1 cellular context compared by ENCODE assay signal in the genomic region with DNA sequence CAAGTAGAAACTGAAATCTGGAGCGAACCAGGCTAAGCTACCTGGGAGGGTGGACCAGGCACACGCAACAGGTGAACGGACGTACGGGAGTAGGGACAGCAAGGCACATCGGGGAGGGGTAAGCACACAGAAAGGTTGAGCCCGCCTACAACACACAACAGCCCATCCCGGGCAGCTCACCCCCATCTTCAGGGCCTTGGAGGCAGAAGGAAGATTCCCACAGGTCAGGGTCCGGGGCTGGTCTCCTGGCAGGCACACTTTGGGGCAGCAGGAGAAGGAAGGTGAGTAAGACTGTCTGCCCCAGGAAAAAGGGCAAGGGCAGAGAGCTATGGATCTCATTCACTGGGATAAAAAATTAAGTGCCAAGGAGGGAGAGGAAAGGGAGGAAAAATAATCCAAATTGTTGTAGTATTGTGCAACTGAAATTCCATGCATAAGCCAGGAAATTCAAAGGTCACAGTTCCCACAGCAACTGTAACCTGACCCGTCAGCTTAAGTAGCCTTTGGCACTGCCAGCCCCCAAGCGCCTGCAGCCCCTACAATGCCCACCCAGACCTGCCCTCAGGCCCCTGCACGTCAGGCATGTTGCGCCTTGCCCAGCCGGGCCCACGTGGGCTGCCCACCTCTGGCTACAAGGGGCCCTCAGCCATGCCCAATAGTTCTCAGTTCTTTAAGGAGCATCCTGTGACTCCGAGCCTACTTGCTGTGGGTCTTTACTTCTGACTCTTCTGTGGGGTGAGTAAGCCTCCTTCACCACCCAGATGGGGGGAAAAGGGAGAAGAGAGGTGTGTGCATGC.
TF ChIP-seq lines count a peak whose summit lies in the region.

No MANE protein-coding gene starts in this region.

TF ChIP-seq in HepG2, 621 proteins besides CTCF, POLR2A, EP300 and RAD21 (continued from another document and continues in another):
- TF ChIP-seq, protein P1, sequence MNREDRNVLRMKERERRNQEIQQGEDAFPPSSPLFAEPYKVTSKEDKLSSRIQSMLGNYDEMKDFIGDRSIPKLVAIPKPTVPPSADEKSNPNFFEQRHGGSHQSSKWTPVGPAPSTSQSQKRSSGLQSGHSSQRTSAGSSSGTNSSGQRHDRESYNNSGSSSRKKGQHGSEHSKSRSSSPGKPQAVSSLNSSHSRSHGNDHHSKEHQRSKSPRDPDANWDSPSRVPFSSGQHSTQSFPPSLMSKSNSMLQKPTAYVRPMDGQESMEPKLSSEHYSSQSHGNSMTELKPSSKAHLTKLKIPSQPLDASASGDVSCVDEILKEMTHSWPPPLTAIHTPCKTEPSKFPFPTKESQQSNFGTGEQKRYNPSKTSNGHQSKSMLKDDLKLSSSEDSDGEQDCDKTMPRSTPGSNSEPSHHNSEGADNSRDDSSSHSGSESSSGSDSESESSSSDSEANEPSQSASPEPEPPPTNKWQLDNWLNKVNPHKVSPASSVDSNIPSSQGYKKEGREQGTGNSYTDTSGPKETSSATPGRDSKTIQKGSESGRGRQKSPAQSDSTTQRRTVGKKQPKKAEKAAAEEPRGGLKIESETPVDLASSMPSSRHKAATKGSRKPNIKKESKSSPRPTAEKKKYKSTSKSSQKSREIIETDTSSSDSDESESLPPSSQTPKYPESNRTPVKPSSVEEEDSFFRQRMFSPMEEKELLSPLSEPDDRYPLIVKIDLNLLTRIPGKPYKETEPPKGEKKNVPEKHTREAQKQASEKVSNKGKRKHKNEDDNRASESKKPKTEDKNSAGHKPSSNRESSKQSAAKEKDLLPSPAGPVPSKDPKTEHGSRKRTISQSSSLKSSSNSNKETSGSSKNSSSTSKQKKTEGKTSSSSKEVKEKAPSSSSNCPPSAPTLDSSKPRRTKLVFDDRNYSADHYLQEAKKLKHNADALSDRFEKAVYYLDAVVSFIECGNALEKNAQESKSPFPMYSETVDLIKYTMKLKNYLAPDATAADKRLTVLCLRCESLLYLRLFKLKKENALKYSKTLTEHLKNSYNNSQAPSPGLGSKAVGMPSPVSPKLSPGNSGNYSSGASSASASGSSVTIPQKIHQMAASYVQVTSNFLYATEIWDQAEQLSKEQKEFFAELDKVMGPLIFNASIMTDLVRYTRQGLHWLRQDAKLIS (CRISPR knock-in tag; IDR thresholded peaks at IDR 0.05), result 0 out of 2 replicates have a peak, but pooled peaks have one; percentile 21
- peak; percentile 61; the same call in 1 of the 2 replicates for TF ChIP-seq HMG20A (CRISPR knock-in tag; IDR thresholded peaks at IDR 0.05; ENCODE audit: borderline replicate concordance)
- TF ChIP-seq, protein P2, sequence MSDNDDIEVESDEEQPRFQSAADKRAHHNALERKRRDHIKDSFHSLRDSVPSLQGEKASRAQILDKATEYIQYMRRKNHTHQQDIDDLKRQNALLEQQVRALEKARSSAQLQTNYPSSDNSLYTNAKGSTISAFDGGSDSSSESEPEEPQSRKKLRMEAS (IDR thresholded peaks at IDR 0.05), result peak; percentile 39; the same call in 1 of the 2 replicates
- TF ChIP-seq ELF3 (CRISPR knock-in tag; IDR thresholded peaks at IDR 0.05), result peak; percentile 80
- TF ChIP-seq ERF (CRISPR knock-in tag; IDR thresholded peaks at IDR 0.05), result peak; percentile 46; the same call in 1 of the 2 replicates
- TF ChIP-seq KDM6A (CRISPR knock-in tag; IDR thresholded peaks at IDR 0.05; ENCODE audit: low read depth), result peak; percentile 76
- TF ChIP-seq, protein P3, sequence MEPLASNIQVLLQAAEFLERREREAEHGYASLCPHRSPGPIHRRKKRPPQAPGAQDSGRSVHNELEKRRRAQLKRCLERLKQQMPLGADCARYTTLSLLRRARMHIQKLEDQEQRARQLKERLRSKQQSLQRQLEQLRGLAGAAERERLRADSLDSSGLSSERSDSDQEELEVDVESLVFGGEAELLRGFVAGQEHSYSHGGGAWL (CRISPR knock-in tag; IDR thresholded peaks at IDR 0.05), result 0 out of 2 replicates have a peak, but pooled peaks have one; percentile 33
- no peak for TF ChIP-seq ATM (IDR thresholded peaks at IDR 0.05; ENCODE audit: borderline replicate concordance)
- TF ChIP-seq NR2F2 (IDR thresholded peaks at IDR 0.05; ENCODE audit: borderline replicate concordance, low read depth), result peak; percentile 35; the same call in 1 of the 2 replicates
- TF ChIP-seq, protein P4, sequence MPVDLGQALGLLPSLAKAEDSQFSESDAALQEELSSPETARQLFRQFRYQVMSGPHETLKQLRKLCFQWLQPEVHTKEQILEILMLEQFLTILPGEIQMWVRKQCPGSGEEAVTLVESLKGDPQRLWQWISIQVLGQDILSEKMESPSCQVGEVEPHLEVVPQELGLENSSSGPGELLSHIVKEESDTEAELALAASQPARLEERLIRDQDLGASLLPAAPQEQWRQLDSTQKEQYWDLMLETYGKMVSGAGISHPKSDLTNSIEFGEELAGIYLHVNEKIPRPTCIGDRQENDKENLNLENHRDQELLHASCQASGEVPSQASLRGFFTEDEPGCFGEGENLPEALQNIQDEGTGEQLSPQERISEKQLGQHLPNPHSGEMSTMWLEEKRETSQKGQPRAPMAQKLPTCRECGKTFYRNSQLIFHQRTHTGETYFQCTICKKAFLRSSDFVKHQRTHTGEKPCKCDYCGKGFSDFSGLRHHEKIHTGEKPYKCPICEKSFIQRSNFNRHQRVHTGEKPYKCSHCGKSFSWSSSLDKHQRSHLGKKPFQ (CRISPR knock-in tag; IDR thresholded peaks at IDR 0.05; ENCODE audit: insufficient replicate concordance), result peak; percentile 32
- TF ChIP-seq TEAD3 (CRISPR knock-in tag; optimal IDR thresholded peaks at IDR 0.05; ENCODE audit: borderline replicate concordance), result peak; percentile 98
- no peak for TF ChIP-seq ZNF234 (CRISPR knock-in tag; conservative IDR thresholded peaks at IDR 0.05)
- TF ChIP-seq ZNF224 (CRISPR knock-in tag; IDR thresholded peaks at IDR 0.05), result peak; percentile 54; the same call in 1 of the 2 replicates
- TF ChIP-seq KDM3A (CRISPR knock-in tag; IDR thresholded peaks at IDR 0.05; ENCODE audit: low read depth), result no peak
- TF ChIP-seq IRF2 (CRISPR knock-in tag; IDR thresholded peaks at IDR 0.05), result peak; percentile 42; the same call in 1 of the 2 replicates
- peak; percentile 24; the same call in 1 of the 2 replicates for TF ChIP-seq FOSL2 (CRISPR knock-in tag; IDR thresholded peaks at IDR 0.05)
- TF ChIP-seq DPF2 (CRISPR knock-in tag; IDR thresholded peaks at IDR 0.05; ENCODE audit: borderline replicate concordance, low read depth), result peak; percentile 60
- 0 out of 2 replicates have a peak, but pooled peaks have one; percentile 14 for TF ChIP-seq ESRRA (CRISPR knock-in tag; IDR thresholded peaks at IDR 0.05; ENCODE audit: low read depth)
- TF ChIP-seq PPARG (CRISPR knock-in tag; conservative IDR thresholded peaks at IDR 0.05), result peak; percentile 22; the same call in 1 of the 2 replicates
- TF ChIP-seq RBM22 (optimal IDR thresholded peaks at IDR 0.05; ENCODE audit: low read length), result peak; percentile 44
- no peak for TF ChIP-seq MAF1 (CRISPR knock-in tag; IDR thresholded peaks at IDR 0.05; ENCODE audit: borderline replicate concordance)
- TF ChIP-seq, protein P5, sequence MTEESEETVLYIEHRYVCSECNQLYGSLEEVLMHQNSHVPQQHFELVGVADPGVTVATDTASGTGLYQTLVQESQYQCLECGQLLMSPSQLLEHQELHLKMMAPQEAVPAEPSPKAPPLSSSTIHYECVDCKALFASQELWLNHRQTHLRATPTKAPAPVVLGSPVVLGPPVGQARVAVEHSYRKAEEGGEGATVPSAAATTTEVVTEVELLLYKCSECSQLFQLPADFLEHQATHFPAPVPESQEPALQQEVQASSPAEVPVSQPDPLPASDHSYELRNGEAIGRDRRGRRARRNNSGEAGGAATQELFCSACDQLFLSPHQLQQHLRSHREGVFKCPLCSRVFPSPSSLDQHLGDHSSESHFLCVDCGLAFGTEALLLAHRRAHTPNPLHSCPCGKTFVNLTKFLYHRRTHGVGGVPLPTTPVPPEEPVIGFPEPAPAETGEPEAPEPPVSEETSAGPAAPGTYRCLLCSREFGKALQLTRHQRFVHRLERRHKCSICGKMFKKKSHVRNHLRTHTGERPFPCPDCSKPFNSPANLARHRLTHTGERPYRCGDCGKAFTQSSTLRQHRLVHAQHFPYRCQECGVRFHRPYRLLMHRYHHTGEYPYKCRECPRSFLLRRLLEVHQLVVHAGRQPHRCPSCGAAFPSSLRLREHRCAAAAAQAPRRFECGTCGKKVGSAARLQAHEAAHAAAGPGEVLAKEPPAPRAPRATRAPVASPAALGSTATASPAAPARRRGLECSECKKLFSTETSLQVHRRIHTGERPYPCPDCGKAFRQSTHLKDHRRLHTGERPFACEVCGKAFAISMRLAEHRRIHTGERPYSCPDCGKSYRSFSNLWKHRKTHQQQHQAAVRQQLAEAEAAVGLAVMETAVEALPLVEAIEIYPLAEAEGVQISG (CRISPR knock-in tag; IDR thresholded peaks at IDR 0.05), result 0 out of 2 replicates have a peak, but pooled peaks have one; percentile 32
- TF ChIP-seq, protein P6, sequence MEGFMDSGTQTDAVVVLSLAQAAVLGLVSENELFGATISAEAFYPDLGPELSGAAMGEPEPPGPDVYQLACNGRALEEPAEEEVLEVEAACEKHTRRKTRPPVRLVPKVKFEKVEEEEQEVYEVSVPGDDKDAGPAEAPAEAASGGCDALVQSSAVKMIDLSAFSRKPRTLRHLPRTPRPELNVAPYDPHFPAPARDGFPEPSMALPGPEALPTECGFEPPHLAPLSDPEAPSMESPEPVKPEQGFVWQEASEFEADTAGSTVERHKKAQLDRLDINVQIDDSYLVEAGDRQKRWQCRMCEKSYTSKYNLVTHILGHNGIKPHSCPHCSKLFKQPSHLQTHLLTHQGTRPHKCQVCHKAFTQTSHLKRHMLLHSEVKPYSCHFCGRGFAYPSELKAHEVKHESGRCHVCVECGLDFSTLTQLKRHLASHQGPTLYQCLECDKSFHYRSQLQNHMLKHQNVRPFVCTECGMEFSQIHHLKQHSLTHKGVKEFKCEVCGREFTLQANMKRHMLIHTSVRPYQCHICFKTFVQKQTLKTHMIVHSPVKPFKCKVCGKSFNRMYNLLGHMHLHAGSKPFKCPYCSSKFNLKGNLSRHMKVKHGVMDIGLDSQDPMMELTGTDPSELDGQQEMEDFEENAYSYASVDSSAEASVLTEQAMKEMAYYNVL (CRISPR knock-in tag; IDR thresholded peaks at IDR 0.05; ENCODE audit: borderline replicate concordance), result 0 out of 2 replicates have a peak, but pooled peaks have one; percentile 37
- peak; percentile 65 for TF ChIP-seq ETV5 (CRISPR knock-in tag; IDR thresholded peaks at IDR 0.05; ENCODE audit: borderline replicate concordance)
- peak; percentile 51; the same call in 1 of the 2 replicates for TF ChIP-seq RFXAP (CRISPR knock-in tag; IDR thresholded peaks at IDR 0.05; ENCODE audit: borderline replicate concordance)
- no peak for TF ChIP-seq ZNF367 (CRISPR knock-in tag; IDR thresholded peaks at IDR 0.05; ENCODE audit: borderline replicate concordance)
- no peak for TF ChIP-seq ELF1 (CRISPR knock-in tag; IDR thresholded peaks at IDR 0.05)
- no peak for TF ChIP-seq SPEN (CRISPR knock-in tag; IDR thresholded peaks at IDR 0.05; ENCODE audit: low read depth)
- peak; percentile 78; the same call in 1 of the 2 replicates for TF ChIP-seq TBX2 (CRISPR knock-in tag; IDR thresholded peaks at IDR 0.05; ENCODE audit: borderline replicate concordance)
- 0 out of 2 replicates have a peak, but pooled peaks have one; percentile 44 for TF ChIP-seq XBP1 (CRISPR knock-in tag; IDR thresholded peaks at IDR 0.05)
- TF ChIP-seq, protein P7, sequence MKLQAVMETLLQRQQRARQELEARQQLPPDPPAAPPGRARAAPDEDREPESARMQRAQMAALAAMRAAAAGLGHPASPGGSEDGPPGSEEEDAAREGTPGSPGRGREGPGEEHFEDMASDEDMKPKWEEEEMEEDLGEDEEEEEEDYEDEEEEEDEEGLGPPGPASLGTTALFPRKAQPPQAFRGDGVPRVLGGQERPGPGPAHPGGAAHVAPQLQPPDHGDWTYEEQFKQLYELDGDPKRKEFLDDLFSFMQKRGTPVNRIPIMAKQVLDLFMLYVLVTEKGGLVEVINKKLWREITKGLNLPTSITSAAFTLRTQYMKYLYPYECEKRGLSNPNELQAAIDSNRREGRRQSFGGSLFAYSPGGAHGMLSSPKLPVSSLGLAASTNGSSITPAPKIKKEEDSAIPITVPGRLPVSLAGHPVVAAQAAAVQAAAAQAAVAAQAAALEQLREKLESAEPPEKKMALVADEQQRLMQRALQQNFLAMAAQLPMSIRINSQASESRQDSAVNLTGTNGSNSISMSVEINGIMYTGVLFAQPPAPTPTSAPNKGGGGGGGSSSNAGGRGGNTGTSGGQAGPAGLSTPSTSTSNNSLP (IDR thresholded peaks at IDR 0.05; ENCODE audit: low read depth, low read length), result peak; percentile 38; the same call in 1 of the 2 replicates
- TF ChIP-seq FLYWCH1 (CRISPR knock-in tag; IDR thresholded peaks at IDR 0.05), result no peak
- 0 out of 2 replicates have a peak, but pooled peaks have one; percentile 51 for TF ChIP-seq HOXA5 (CRISPR knock-in tag; IDR thresholded peaks at IDR 0.05)
- TF ChIP-seq, protein P8, sequence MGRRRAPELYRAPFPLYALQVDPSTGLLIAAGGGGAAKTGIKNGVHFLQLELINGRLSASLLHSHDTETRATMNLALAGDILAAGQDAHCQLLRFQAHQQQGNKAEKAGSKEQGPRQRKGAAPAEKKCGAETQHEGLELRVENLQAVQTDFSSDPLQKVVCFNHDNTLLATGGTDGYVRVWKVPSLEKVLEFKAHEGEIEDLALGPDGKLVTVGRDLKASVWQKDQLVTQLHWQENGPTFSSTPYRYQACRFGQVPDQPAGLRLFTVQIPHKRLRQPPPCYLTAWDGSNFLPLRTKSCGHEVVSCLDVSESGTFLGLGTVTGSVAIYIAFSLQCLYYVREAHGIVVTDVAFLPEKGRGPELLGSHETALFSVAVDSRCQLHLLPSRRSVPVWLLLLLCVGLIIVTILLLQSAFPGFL (CRISPR knock-in tag; IDR thresholded peaks at IDR 0.05), result no peak
- TF ChIP-seq, protein P9, sequence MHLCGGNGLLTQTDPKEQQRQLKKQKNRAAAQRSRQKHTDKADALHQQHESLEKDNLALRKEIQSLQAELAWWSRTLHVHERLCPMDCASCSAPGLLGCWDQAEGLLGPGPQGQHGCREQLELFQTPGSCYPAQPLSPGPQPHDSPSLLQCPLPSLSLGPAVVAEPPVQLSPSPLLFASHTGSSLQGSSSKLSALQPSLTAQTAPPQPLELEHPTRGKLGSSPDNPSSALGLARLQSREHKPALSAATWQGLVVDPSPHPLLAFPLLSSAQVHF (CRISPR knock-in tag; IDR thresholded peaks at IDR 0.05), result no peak
- no peak for TF ChIP-seq ZNF343 (CRISPR knock-in tag; IDR thresholded peaks at IDR 0.05)
- TF ChIP-seq, protein P10, sequence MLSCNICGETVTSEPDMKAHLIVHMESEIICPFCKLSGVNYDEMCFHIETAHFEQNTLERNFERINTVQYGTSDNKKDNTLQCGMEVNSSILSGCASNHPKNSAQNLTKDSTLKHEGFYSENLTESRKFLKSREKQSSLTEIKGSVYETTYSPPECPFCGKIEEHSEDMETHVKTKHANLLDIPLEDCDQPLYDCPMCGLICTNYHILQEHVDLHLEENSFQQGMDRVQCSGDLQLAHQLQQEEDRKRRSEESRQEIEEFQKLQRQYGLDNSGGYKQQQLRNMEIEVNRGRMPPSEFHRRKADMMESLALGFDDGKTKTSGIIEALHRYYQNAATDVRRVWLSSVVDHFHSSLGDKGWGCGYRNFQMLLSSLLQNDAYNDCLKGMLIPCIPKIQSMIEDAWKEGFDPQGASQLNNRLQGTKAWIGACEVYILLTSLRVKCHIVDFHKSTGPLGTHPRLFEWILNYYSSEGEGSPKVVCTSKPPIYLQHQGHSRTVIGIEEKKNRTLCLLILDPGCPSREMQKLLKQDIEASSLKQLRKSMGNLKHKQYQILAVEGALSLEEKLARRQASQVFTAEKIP (CRISPR knock-in tag; IDR thresholded peaks at IDR 0.05; ENCODE audit: borderline replicate concordance), result no peak
- 0 out of 2 replicates have a peak, but pooled peaks have one; percentile 59 for TF ChIP-seq ZBTB7A (CRISPR knock-in tag; IDR thresholded peaks at IDR 0.05)
